Comparison of ENCODE assay signal across 6 cellular contexts in genomic region chr10:15591431-15591830, GRCh38.
"Had no signal": no experiment of that assay in that cellular context is flagged by ENCODE, and none has a peak within 500 bp of the region (broad histone marks: within the 10 kb centered on the region; RNA-seq: fewer than 3 reads in every experiment).

No MANE protein-coding gene starts in this region.

- H3K4me1 Mint-ChIP-seq: IgD-negative memory B cell had no signal

- H3K27ac Mint-ChIP-seq: IgD-negative memory B cell had no signal

- H3K27me3 Mint-ChIP-seq: IgD-negative memory B cell had no signal

- H3K4me3 Mint-ChIP-seq: IgD-negative memory B cell had no signal

- ATAC-seq: HepG2, K562 had no signal

- H3K27ac ChIP-seq: HL-60 had no signal

- DNase-seq: KBM-7, KG1 had no signal

- H3K4me3 ChIP-seq: K562 had no signal
